1 cellular context compared by ENCODE assay signal in the genomic region with DNA sequence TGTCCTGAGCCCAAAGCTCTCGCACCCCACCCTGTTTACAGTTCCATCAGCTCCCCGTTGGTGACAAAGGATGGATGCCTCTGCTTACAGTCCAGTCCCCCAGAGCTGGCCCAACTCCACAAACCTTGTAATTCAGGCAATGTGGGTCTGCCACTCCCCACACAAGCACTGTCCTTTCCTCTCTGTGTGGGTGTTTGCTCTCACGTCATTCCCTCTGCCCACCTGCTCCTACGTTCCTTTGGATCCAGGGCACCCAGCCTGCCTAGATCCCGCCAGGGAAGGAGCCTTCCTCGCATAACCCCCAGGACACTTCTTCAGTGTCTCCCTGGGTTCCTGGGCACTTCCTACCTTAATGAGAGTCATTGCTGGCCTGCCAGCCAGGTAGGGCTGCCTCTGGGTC.
TF ChIP-seq lines count a peak whose summit lies in the region.

No MANE protein-coding gene starts in this region.

TF ChIP-seq in H1, 55 proteins besides CTCF, POLR2A, EP300 and RAD21:
- TF ChIP-seq RNF2 (IDR thresholded peaks at IDR 0.05; ENCODE audit: borderline replicate concordance, low read depth, low read length, missing control alignments, poor library complexity, severe bottlenecking), result no peak
- no peak for TF ChIP-seq USF2 (IDR thresholded peaks at IDR 0.05; ENCODE audit: low read length)
- no peak for TF ChIP-seq MAFK (IDR thresholded peaks at IDR 0.05; ENCODE audit: low read depth, low read length)
- no peak for TF ChIP-seq YY1 (IDR thresholded peaks at IDR 0.05; ENCODE audit: low read depth, low read length)
- no peak for TF ChIP-seq GTF2F1 (IDR thresholded peaks at IDR 0.05; ENCODE audit: borderline replicate concordance, low read depth, low read length)
- TF ChIP-seq FOSL1 (IDR thresholded peaks at IDR 0.05; ENCODE audit: insufficient read depth, low read depth, low read length), result no peak
- no peak for TF ChIP-seq NANOG (IDR thresholded peaks at IDR 0.05; ENCODE audit: insufficient read depth, low read depth, low read length, poor library complexity, severe bottlenecking)
- TF ChIP-seq CBX5 (IDR thresholded peaks at IDR 0.05; ENCODE audit: low read depth, low read length), result no peak
- no peak for TF ChIP-seq SIN3A (conservative IDR thresholded peaks at IDR 0.05 in 1 of 2, IDR thresholded peaks at IDR 0.05 in 1 of 2; ENCODE audit: low read depth in 1 of 2, low read length in 2 of 2)
- TF ChIP-seq HDAC2 (IDR thresholded peaks at IDR 0.05; ENCODE audit: borderline replicate concordance in 1 of 2, low read depth in 2 of 2, low read length in 2 of 2), result no peak
- TF ChIP-seq CREB1 (IDR thresholded peaks at IDR 0.05), result no peak
- no peak for TF ChIP-seq KDM5A (IDR thresholded peaks at IDR 0.05; ENCODE audit: low read length)
- no peak for TF ChIP-seq BRCA1 (IDR thresholded peaks at IDR 0.05; ENCODE audit: low read depth, low read length)
